ENCODE assay signal across 25 cellular contexts in the genomic region with DNA sequence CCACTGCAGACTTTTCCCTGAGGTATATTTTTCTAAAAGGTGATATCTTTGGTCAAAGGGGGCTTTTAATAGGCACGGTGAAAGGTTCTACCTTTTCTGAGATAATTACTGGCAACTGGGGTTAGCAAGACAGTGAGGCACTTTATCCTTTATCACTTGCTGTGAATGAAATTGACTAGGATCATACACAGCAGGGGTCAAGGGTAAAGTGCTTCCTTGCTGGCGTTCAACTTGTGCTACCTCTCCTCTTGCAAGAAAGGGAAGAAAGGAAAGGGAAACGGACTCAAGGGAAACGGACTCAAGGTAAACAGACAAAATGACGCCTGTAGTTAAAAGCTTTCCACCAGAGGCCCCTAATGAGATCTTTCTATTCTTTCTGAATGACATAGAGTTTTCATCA.
A peak's percentile ranks its signal among the peaks of the same experiment; 100 is the strongest.
DNase-seq lines count a peak whose midpoint lies in the region; ATAC-seq, FAIRE-seq and TF ChIP-seq lines count a peak whose summit lies in the region.
"Had no signal": no experiment of that assay in that cellular context is flagged by ENCODE, and none has a peak within 500 bp of the region (broad histone marks: within the 10 kb centered on the region; RNA-seq: fewer than 3 reads in every experiment).

No MANE protein-coding gene starts in this region.

- H3K27ac ChIP-seq in GM23338 (ENCODE audit: low read depth) (peak overlapping the region; percentile 60), astrocyte (ENCODE audit: low read depth, low read length) (no peak overlapping the region), dorsolateral prefrontal cortex (no peak overlapping the region)
- H3K27ac ChIP-seq: RWPE1, skin epidermis had no signal

- no peak overlapping the region for H2AFZ ChIP-seq in GM23338
- H2AFZ ChIP-seq in astrocyte (ENCODE audit: low read depth, low read length), result peak overlapping the region; percentile 7

- H3F3A ChIP-seq in GM23338 (replicated peaks; ENCODE audit: low read depth), result no peaks in the 10 kb centered on the region; the same call in 1 of the 2 replicates

- peak overlapping the region; percentile 79 for H3K27ac Mint-ChIP-seq in GM23338
- no peak overlapping the region for H3K27ac Mint-ChIP-seq in astrocyte (ENCODE audit: unreplicated experiment)
- H3K27ac Mint-ChIP-seq: activated CD4-positive, alpha-beta T cell treated with anti-CD3 and anti-CD28 coated beads for 36 hours; activated CD8-positive, alpha-beta T cell treated with anti-CD3 and anti-CD28 coated beads, Interleukin-2, amount 10 ng/mL, durations not matched to agents 7 days and 5 days; activated naive CD8-positive, alpha-beta T cell; naive thymus-derived CD8-positive, alpha-beta T cell; T-helper 1 cell treated with Interleukin-12 subunit alpha and Interleukin-12 subunit beta and Interleukin-4 antibody, amounts not matched to agents 30 μg/mL and 1 μg/mL, for 36 hours had no signal

- H3K27me3 Mint-ChIP-seq in GM23338 (ENCODE audit: insufficient read depth, low read depth, poor library complexity) (peaks cover 11% of the 10 kb centered on the region), astrocyte (ENCODE audit: low read depth, unreplicated experiment) (no peaks in the 10 kb centered on the region)
- H3K27me3 Mint-ChIP-seq: activated CD4-positive, alpha-beta T cell treated with anti-CD3 and anti-CD28 coated beads for 36 hours; activated naive CD8-positive, alpha-beta T cell had no signal

- TF ChIP-seq CTCF in GM23338 (conservative IDR thresholded peaks at IDR 0.05; ENCODE audit: low read depth in 2 of 2) (no peak; a peak in 1 of 4 replicates), astrocyte (IDR thresholded peaks at IDR 0.05; ENCODE audit: insufficient read depth, low read depth, low read length) (no peak), dorsolateral prefrontal cortex (IDR thresholded peaks at IDR 0.05 in 54 of 56, conservative IDR thresholded peaks at IDR 0.05 in 2 of 56; ENCODE audit: low read depth in 1 of 56, partially characterized antibody in 56 of 56) (no peak)

- H3K4me1 Mint-ChIP-seq in GM23338 (peaks cover 59% of the 10 kb centered on the region), astrocyte (ENCODE audit: low read depth, unreplicated experiment) (peaks cover 5% of the 10 kb centered on the region)
- H3K4me1 Mint-ChIP-seq: activated CD4-positive, alpha-beta T cell treated with anti-CD3 and anti-CD28 coated beads for 36 hours; naive thymus-derived CD8-positive, alpha-beta T cell had no signal

- DNase-seq in GM23338 (ENCODE audit: low spot score), result peak; percentile 71
- peak; percentile 23 to 88 (median 50) for DNase-seq in NCI-H1417 (lab: John Stamatoyannopoulos, UW)
- DNase-seq in astrocyte (ENCODE audit: low read depth), result no peak
- DNase-seq in iPS-NIHi7 (ENCODE audit: extremely low spot score), result peak; percentile 33
- no peak for DNase-seq in HPDE6-E6E7 (ENCODE audit: extremely low spot score)
- no peak for DNase-seq in NCI-H1105 (lab: John Stamatoyannopoulos, UW)
- no peak for DNase-seq in dorsolateral prefrontal cortex
- DNase-seq: activated CD4-positive, alpha-beta T cell treated with anti-CD3 and anti-CD28 coated beads for 36 hours; activated CD8-positive, alpha-beta T cell treated with anti-CD3 and anti-CD28 coated beads, Interleukin-2, amount 10 ng/mL, durations not matched to agents 7 days and 5 days; anterior cingulate cortex; cortex of kidney; hippocampal formation; Karpas-422; naive thymus-derived CD8-positive, alpha-beta T cell; NCI-H345; stimulated activated naive CD8-positive, alpha-beta T cell treated with anti-CD3 and anti-CD28 coated beads, Interleukin-15, Interleukin-2, amounts not matched to agents 100 U/mL and 50 U/mL, for 24 hours had no signal

- H3K79me2 ChIP-seq in GM23338 (replicated peaks; ENCODE audit: insufficient read depth) (no peaks in the 10 kb centered on the region), astrocyte (ENCODE audit: insufficient read depth, low read length) (no peaks in the 10 kb centered on the region)

- FAIRE-seq in astrocyte (lab: Jason Lieb, UNC), result no peak
- FAIRE-seq: keratinocyte, TTC549 had no signal

- H4K20me1 ChIP-seq in GM23338 (replicated peaks; ENCODE audit: insufficient read depth), result no peaks in the 10 kb centered on the region
- no peaks in the 10 kb centered on the region for H4K20me1 ChIP-seq in astrocyte (ENCODE audit: insufficient read depth, low read length)

- H3K4me3 ChIP-seq in GM23338, result no peak overlapping the region
- no peak overlapping the region for H3K4me3 ChIP-seq in astrocyte (ENCODE audit: insufficient read depth, low read depth, low read length)
- H3K4me3 ChIP-seq in dorsolateral prefrontal cortex, result no peak overlapping the region
- H3K4me3 ChIP-seq: gastroesophageal sphincter, skin epidermis, thoracic aorta had no signal

- H3K27me3 ChIP-seq in GM23338 (ENCODE audit: insufficient read depth) (no peaks in the 10 kb centered on the region), astrocyte (ENCODE audit: insufficient read depth, low read length) (no peaks in the 10 kb centered on the region), dorsolateral prefrontal cortex (no peaks in the 10 kb centered on the region)
- H3K27me3 ChIP-seq: gastroesophageal sphincter had no signal

- H3K36me3 Mint-ChIP-seq in GM23338 (ENCODE audit: low read depth) (no peaks in the 10 kb centered on the region), astrocyte (ENCODE audit: low read depth, unreplicated experiment) (no peaks in the 10 kb centered on the region)
- H3K36me3 Mint-ChIP-seq: activated naive CD8-positive, alpha-beta T cell; naive thymus-derived CD8-positive, alpha-beta T cell had no signal

- H3K4me2 ChIP-seq in GM23338 (peak overlapping the region; percentile 30; the same call in 1 of the 2 replicates), astrocyte (ENCODE audit: low read length) (no peak overlapping the region)

- no peaks in the 10 kb centered on the region for H3K9me2 ChIP-seq in GM23338 (ENCODE audit: insufficient read depth)

- intact Hi-C loops in dorsolateral prefrontal cortex (cut with DNase I), result no loop called here

- H3K9me3 ChIP-seq in astrocyte (ENCODE audit: insufficient read depth, low read depth, low read length), result no peaks in the 10 kb centered on the region
- H3K9me3 ChIP-seq: gastroesophageal sphincter, thoracic aorta had no signal

- H3K9me3 Mint-ChIP-seq in GM23338 (no peaks in the 10 kb centered on the region), astrocyte (ENCODE audit: unreplicated experiment) (no peaks in the 10 kb centered on the region)
- H3K9me3 Mint-ChIP-seq: naive thymus-derived CD8-positive, alpha-beta T cell; T-helper 1 cell treated with Interleukin-12 subunit alpha and Interleukin-12 subunit beta and Interleukin-4 antibody, amounts not matched to agents 30 μg/mL and 1 μg/mL, for 36 hours had no signal

- no peaks in the 10 kb centered on the region for H3K36me3 ChIP-seq in GM23338 (ENCODE audit: insufficient read depth)
- H3K36me3 ChIP-seq in astrocyte (ENCODE audit: insufficient read depth, low read length), result no peaks in the 10 kb centered on the region
- H3K36me3 ChIP-seq: gastroesophageal sphincter, thoracic aorta had no signal

- H3K9ac ChIP-seq in astrocyte (ENCODE audit: low read length), result no peak overlapping the region

- peak; percentile 69 for ATAC-seq in GM23338
- no peak for ATAC-seq in HG03469 (IDR thresholded peaks at IDR 0.05; ENCODE audit: unreplicated experiment)
- ATAC-seq: activated CD4-positive, alpha-beta T cell treated with anti-CD3 and anti-CD28 coated beads for 36 hours; activated CD8-positive, alpha-beta T cell treated with anti-CD3 and anti-CD28 coated beads, Interleukin-2, amount 10 ng/mL, durations not matched to agents 7 days and 5 days; naive thymus-derived CD8-positive, alpha-beta T cell; stimulated activated naive CD8-positive, alpha-beta T cell treated with anti-CD3 and anti-CD28 coated beads, Interleukin-15, Interleukin-2, amounts not matched to agents 100 U/mL and 50 U/mL, for 24 hours had no signal

- no peak overlapping the region for H3K4me3 Mint-ChIP-seq in GM23338
- no peak overlapping the region for H3K4me3 Mint-ChIP-seq in astrocyte (ENCODE audit: unreplicated experiment)
- H3K4me3 Mint-ChIP-seq: activated CD4-positive, alpha-beta T cell treated with anti-CD3 and anti-CD28 coated beads for 36 hours; activated CD8-positive, alpha-beta T cell treated with anti-CD3 and anti-CD28 coated beads, Interleukin-2, amount 10 ng/mL, durations not matched to agents 7 days and 5 days; activated naive CD8-positive, alpha-beta T cell; naive thymus-derived CD8-positive, alpha-beta T cell; T-helper 1 cell treated with Interleukin-12 subunit alpha and Interleukin-12 subunit beta and Interleukin-4 antibody, amounts not matched to agents 30 μg/mL and 1 μg/mL, for 36 hours had no signal

- H3K4me1 ChIP-seq in GM23338 (ENCODE audit: insufficient read depth) (peaks cover 42% of the 10 kb centered on the region), astrocyte (ENCODE audit: insufficient read depth, low read length) (no peaks in the 10 kb centered on the region)

TF ChIP-seq in GM23338, 12 proteins besides CTCF, POLR2A, EP300 and RAD21:
- TF ChIP-seq STAT1 (IDR thresholded peaks at IDR 0.05; ENCODE audit: unreplicated experiment) (no peak), CREB1 (CRISPR knock-in tag; IDR thresholded peaks at IDR 0.05; ENCODE audit: low read depth) (no peak), NANOG (IDR thresholded peaks at IDR 0.05; ENCODE audit: borderline replicate concordance) (0 out of 2 replicates have a peak, but pooled peaks have one; percentile 16)

Comparison
In these comparisons a context has a peak if more than half of its experiments do, and no peak if none do; other contexts are left out.
1. DNase-seq: peak in GM23338 (single experiment), NCI-H1417 (3 of 3) and iPS-NIHi7 (single experiment); none in astrocyte (single experiment), HPDE6-E6E7 (single experiment), NCI-H1105 (single experiment) and dorsolateral prefrontal cortex (0 of 10).